7 cellular contexts compared by ENCODE assay signal in genomic region chr14:103109789-103110415, GRCh38. TPM values are rescaled to one million over a fixed set of nuclear protein-coding genes. Genes with fewer than 3 reads are reported as not detected.
A peak's percentile ranks its signal among the peaks of the same experiment; 100 is the strongest.
DNase-seq lines count a peak whose midpoint lies in the region; ATAC-seq and TF ChIP-seq lines count a peak whose summit lies in the region.
"Had no signal": no experiment of that assay in that cellular context is flagged by ENCODE, and none has a peak within 500 bp of the region (broad histone marks: within the 10 kb centered on the region; RNA-seq: fewer than 3 reads in every experiment).

No MANE protein-coding gene starts in this region.

- TF ChIP-seq CTCF in left lung (IDR thresholded peaks at IDR 0.05), result no peak

- H3K27ac Mint-ChIP-seq in CD8-positive, alpha-beta memory T cell, result no peak overlapping the region

- CTCF ChIA-PET in CD8-positive, alpha-beta memory T cell (lab: Charles Lee), result no interaction called here

- POLR2A ChIA-PET in CD8-positive, alpha-beta memory T cell (lab: Charles Lee), result no interaction called here

- intact Hi-C loops in left lung (cut with DNase I), result loop anchor here in 1 of 2 donors (10.0 kb wide), 1 partner anchor 185 kb away; no protein-coding TSS in a partner anchor

- H3K27me3 Mint-ChIP-seq in CD8-positive, alpha-beta memory T cell, result peaks cover 8 to 15% of the 10 kb centered on the region in 2 donors

- H3K4me3 Mint-ChIP-seq in CD8-positive, alpha-beta memory T cell, result no peak overlapping the region

- ATAC-seq in left lung (peak; percentile 24), GM21825 (IDR thresholded peaks at IDR 0.05; ENCODE audit: unreplicated experiment) (no peak), HG03097 (IDR thresholded peaks at IDR 0.05; ENCODE audit: low FRiP score, unreplicated experiment) (no peak), GM21737 (IDR thresholded peaks at IDR 0.05; ENCODE audit: unreplicated experiment) (no peak)

- H3K9me3 Mint-ChIP-seq in CD8-positive, alpha-beta memory T cell, result no peaks in the 10 kb centered on the region

- no peaks in the 10 kb centered on the region for H3K36me3 ChIP-seq in CD8-positive, alpha-beta memory T cell (ENCODE audit: insufficient read depth, low read length)
- H3K36me3 ChIP-seq in SJCRH30 (no peaks in the 10 kb centered on the region), left lung (no peaks in the 10 kb centered on the region)

- H3K36me3 Mint-ChIP-seq in CD8-positive, alpha-beta memory T cell, result peaks cover 0 to 1% (median 0%) of the 10 kb centered on the region in 3 donors

- no peaks in the 10 kb centered on the region for H3K27me3 ChIP-seq in CD8-positive, alpha-beta memory T cell (ENCODE audit: insufficient read depth, low read length, poor library complexity, severe bottlenecking)
- H3K27me3 ChIP-seq in SJCRH30 (no peaks in the 10 kb centered on the region), left lung (peaks cover 0 to 15% of the 10 kb centered on the region in 2 donors)

- H3K27ac ChIP-seq in CD8-positive, alpha-beta memory T cell (ENCODE audit: low read depth, low read length), result peak overlapping the region; percentile 38
- peak overlapping the region; percentile 99 for H3K27ac ChIP-seq in SJCRH30
- H3K27ac ChIP-seq in left lung, result peak overlapping the region in 1 of 2 donors; percentile 61

- H3K4me3 ChIP-seq in CD8-positive, alpha-beta memory T cell (ENCODE audit: low read length), result no peak overlapping the region
- H3K4me3 ChIP-seq in SJCRH30 (peak overlapping the region; percentile 50), left lung (no peak overlapping the region)

- H3K4me1 Mint-ChIP-seq in CD8-positive, alpha-beta memory T cell, result peaks cover 3 to 10% (median 7%) of the 10 kb centered on the region in 3 donors

- H3K4me1 ChIP-seq in CD8-positive, alpha-beta memory T cell (ENCODE audit: insufficient read depth, low read length), result no peaks in the 10 kb centered on the region
- H3K4me1 ChIP-seq in SJCRH30 (peaks cover 58% of the 10 kb centered on the region), left lung (peaks cover 15 to 60% of the 10 kb centered on the region in 2 donors)

- no peak for DNase-seq in CD8-positive, alpha-beta memory T cell
- peak; percentile 83 to 86 for DNase-seq in SJCRH30
- no peak for DNase-seq in left lung
- DNase-seq: activated CD4-positive, alpha-beta T cell treated with anti-CD3 and anti-CD28 coated beads, Interleukin-2, amount 50 U/mL, for 4 hours had no signal

- H3K9me3 ChIP-seq in CD8-positive, alpha-beta memory T cell (ENCODE audit: low read length), result no peaks in the 10 kb centered on the region
- H3K9me3 ChIP-seq in SJCRH30 (replicated peaks) (no peaks in the 10 kb centered on the region), left lung (no peaks in the 10 kb centered on the region)

RNA-seq across cellular contexts. Expression of gene TNFAIP2, which starts 13.4 kb away (rescaled TPM):
- total RNA-seq in CD8-positive, alpha-beta memory T cell, result 1 to 10 TPM in 1 of 2 experiments, under 1 TPM in 1; 0.70 to 1.4 TPM
- not detected for polyA plus RNA-seq in CD8-positive, alpha-beta memory T cell
- total RNA-seq in SJCRH30 (2014; rRNA removed; shearing (Covaris generic)), result 4.6 and 5.9 TPM in 2 replicates
- total RNA-seq in left lung, result 100 to 1,000 TPM in 1 of 2 donors, 10 to 100 TPM in 1; 76.5 to 237 TPM

RNA-seq across cellular contexts. Expression of gene EXOC3L4, which starts 15.4 kb away (rescaled TPM):
- not detected for total RNA-seq in CD8-positive, alpha-beta memory T cell
- not detected for polyA plus RNA-seq in CD8-positive, alpha-beta memory T cell
- not detected in 2 replicates for total RNA-seq in SJCRH30 (2014; rRNA removed; shearing (Covaris generic))
- 1 to 10 TPM; 3.0 to 4.0 TPM for total RNA-seq in left lung

RNA-seq across cellular contexts. Expression of gene LBHD2, which starts 25.9 kb away (rescaled TPM):
- total RNA-seq in CD8-positive, alpha-beta memory T cell, result not detected
- polyA plus RNA-seq in CD8-positive, alpha-beta memory T cell, result not detected
- not detected in 2 replicates for total RNA-seq in SJCRH30 (2014; rRNA removed; shearing (Covaris generic))
- not detected for total RNA-seq in left lung

RNA-seq across cellular contexts. Expression of gene CDC42BPB, which starts 52.6 kb away (rescaled TPM):
- 1 to 10 TPM; 1.6 to 2.9 TPM for total RNA-seq in CD8-positive, alpha-beta memory T cell
- polyA plus RNA-seq in CD8-positive, alpha-beta memory T cell, result 0.32 TPM
- total RNA-seq in SJCRH30 (2014; rRNA removed; shearing (Covaris generic)), result 43.4 and 44.7 TPM in 2 replicates
- total RNA-seq in left lung, result 10 to 100 TPM; 79.8 to 79.9 TPM

Comparison
In these comparisons a context has a peak if more than half of its experiments do, and no peak if none do; other contexts are left out.
1. DNase-seq: peak in SJCRH30 (2 of 2); none in CD8-positive, alpha-beta memory T cell (0 of 5) and left lung (0 of 2).
2. RNA of gene TNFAIP2, which starts 13.4 kb away (total RNA-seq): 76.5 to 237 TPM in left lung; 4.6 to 5.9 TPM in SJCRH30 and 0.70 to 1.4 TPM in CD8-positive, alpha-beta memory T cell; every median in the first group is over 10 times any median in the second.